12 cellular contexts compared by ENCODE assay signal in the genomic region with DNA sequence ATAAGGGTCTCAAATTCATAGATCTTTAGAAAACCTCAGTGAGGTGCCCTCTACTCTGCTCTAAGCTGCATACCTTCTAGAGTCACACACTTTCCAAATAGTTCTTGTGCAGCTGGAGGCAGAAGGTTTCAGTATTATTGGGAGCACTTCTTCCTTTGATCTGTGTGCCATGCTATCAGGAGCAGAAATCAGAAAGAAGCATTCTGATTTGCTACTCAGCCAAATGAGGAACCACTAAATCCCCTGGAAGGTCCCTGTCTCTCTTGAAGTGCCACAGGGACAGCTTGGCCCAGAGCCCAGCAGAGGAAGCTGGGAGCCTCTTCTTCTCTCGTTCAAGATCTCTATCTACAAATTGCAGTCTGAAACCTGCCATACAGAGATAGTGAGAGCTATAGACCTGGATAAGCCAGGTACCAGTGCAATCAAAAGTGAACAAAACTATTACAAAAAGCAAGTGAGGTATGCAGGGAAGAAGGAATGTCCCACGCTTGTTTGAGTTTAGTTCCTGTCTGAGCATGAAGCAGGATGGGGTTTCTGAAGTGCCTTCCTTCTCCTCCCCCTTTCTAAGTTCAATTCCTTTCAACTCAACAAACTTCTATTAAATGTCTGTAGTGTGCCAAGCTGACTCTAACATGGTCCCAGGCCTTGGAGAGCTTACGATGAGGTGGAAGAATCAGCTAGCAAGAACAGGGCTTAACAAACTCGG.
DNase-seq lines count a peak whose midpoint lies in the region; ATAC-seq and TF ChIP-seq lines count a peak whose summit lies in the region.
"Had no signal": no experiment of that assay in that cellular context is flagged by ENCODE, and none has a peak within 500 bp of the region (broad histone marks: within the 10 kb centered on the region; RNA-seq: fewer than 3 reads in every experiment).

No MANE protein-coding gene starts in this region.

- H3K4me1 ChIP-seq in SJCRH30, result peaks cover 5% of the 10 kb centered on the region; the same call in 1 of the 2 replicates
- H3K4me1 ChIP-seq: stomach had no signal

- intact Hi-C loops in CD4-positive, alpha-beta T cell (cut with DNase I, micrococcal nuclease), result no loop called here
- intact Hi-C loops in Calu3 (cut with micrococcal nuclease; ENCODE audit: unreplicated experiment), result no loop called here

- H3K27me3 Mint-ChIP-seq in CD4-positive, alpha-beta T cell, result no peaks in the 10 kb centered on the region
- H3K27me3 Mint-ChIP-seq in mesothelial cell of epicardium (ENCODE audit: low read depth) (no peaks in the 10 kb centered on the region), Calu3 (ENCODE audit: unreplicated experiment) (peaks cover 73% of the 10 kb centered on the region)

- TF ChIP-seq CTCF in CD4-positive, alpha-beta T cell (IDR thresholded peaks at IDR 0.05), result no peak
- no peak for TF ChIP-seq CTCF in GM06990 (IDR thresholded peaks at IDR 0.05; ENCODE audit: insufficient read depth, low read length, poor library complexity, severe bottlenecking)
- TF ChIP-seq CTCF in VCaP (conservative IDR thresholded peaks at IDR 0.05), result no peak
- no peak for TF ChIP-seq CTCF in mesothelial cell of epicardium (IDR thresholded peaks at IDR 0.05; ENCODE audit: unreplicated experiment)
- TF ChIP-seq CTCF in Calu3 (IDR thresholded peaks at IDR 0.05; ENCODE audit: unreplicated experiment), result no peak

- no peak for DNase-seq in CD4-positive, alpha-beta T cell
- DNase-seq in GM06990 (ENCODE audit: extremely low read depth, insufficient read length) (peak; percentile 13), mesothelial cell of epicardium (ENCODE audit: low spot score in 2 of 2, unreplicated experiment in 2 of 2) (no peak), retina (no peak), SJCRH30 (no peak), Calu3 (no peak)
- DNase-seq: heart right ventricle, NCI-H446 treated with DMSO at 0.1 percent for 48 hours, SHP77, stomach had no signal

- H3K9me3 ChIP-seq in CD4-positive, alpha-beta T cell (ENCODE audit: control insufficient read depth, low read length), result no peaks in the 10 kb centered on the region
- H3K9me3 ChIP-seq in SJCRH30 (replicated peaks), result no peaks in the 10 kb centered on the region
- H3K9me3 ChIP-seq: heart right ventricle, stomach had no signal

- POLR2A ChIA-PET in CD4-positive, alpha-beta T cell (lab: Charles Lee), result interaction anchor here (0.5 to 4.8 kb wide), 14 partner anchors 11 to 303 kb away, joined by 3 to 70 read pairs (median 3); a partner anchor contains a TSS

- peak; percentile 48 for ATAC-seq in CD4-positive, alpha-beta T cell (ENCODE audit: poor library complexity)

- BruUV-seq in Calu3 (replicated peaks; lab: Mats Ljungman, UMichigan), result no TSS peak

- H3K4me3 ChIP-seq in GM06990 (replicated peaks; ENCODE audit: low read depth, low read length) (no peak overlapping the region), SJCRH30 (no peak overlapping the region)
- H3K4me3 ChIP-seq: heart right ventricle, lung, stomach had no signal

- H3K27ac Mint-ChIP-seq in CD4-positive, alpha-beta T cell, result peak overlapping the region; percentile 84
- H3K27ac Mint-ChIP-seq in mesothelial cell of epicardium (peak overlapping the region; percentile 95), Calu3 (ENCODE audit: unreplicated experiment) (no peak overlapping the region)

- no peaks in the 10 kb centered on the region for H3K27me3 ChIP-seq in CD4-positive, alpha-beta T cell (ENCODE audit: control insufficient read depth, insufficient read depth, low read length)
- H3K27me3 ChIP-seq in GM06990 (replicated peaks; ENCODE audit: control insufficient read depth, insufficient read depth, low read length) (no peaks in the 10 kb centered on the region), SJCRH30 (no peaks in the 10 kb centered on the region)

- H3K9me3 Mint-ChIP-seq in CD4-positive, alpha-beta T cell, result no peaks in the 10 kb centered on the region
- H3K9me3 Mint-ChIP-seq in mesothelial cell of epicardium (peaks cover 3% of the 10 kb centered on the region), Calu3 (ENCODE audit: low read depth, unreplicated experiment) (no peaks in the 10 kb centered on the region)

- peaks cover 66% of the 10 kb centered on the region for H3K4me1 Mint-ChIP-seq in CD4-positive, alpha-beta T cell (ENCODE audit: low read depth)
- H3K4me1 Mint-ChIP-seq in mesothelial cell of epicardium (peaks cover 23% of the 10 kb centered on the region), Calu3 (ENCODE audit: low read depth, unreplicated experiment) (no peaks in the 10 kb centered on the region)

- CTCF ChIA-PET in CD4-positive, alpha-beta T cell (lab: Charles Lee), result interaction anchor here (0.6 to 3.4 kb wide), 8 partner anchors 12 to 674 kb away, joined by 3 to 13 read pairs (median 3); no protein-coding TSS in a partner anchor
- CTCF ChIA-PET in Calu3 (lab: Charles Lee), result no interaction called here

- H3K36me3 Mint-ChIP-seq in CD4-positive, alpha-beta T cell (ENCODE audit: low read depth), result no peaks in the 10 kb centered on the region
- no peaks in the 10 kb centered on the region for H3K36me3 Mint-ChIP-seq in mesothelial cell of epicardium
- H3K36me3 Mint-ChIP-seq in Calu3 (ENCODE audit: insufficient read depth, unreplicated experiment), result no peaks in the 10 kb centered on the region

- H3K4me3 Mint-ChIP-seq in CD4-positive, alpha-beta T cell, result peak overlapping the region; percentile 17
- H3K4me3 Mint-ChIP-seq in mesothelial cell of epicardium, result no peak overlapping the region
- H3K4me3 Mint-ChIP-seq in Calu3 (ENCODE audit: low read depth, unreplicated experiment), result no peak overlapping the region

- peak overlapping the region; percentile 60 for H3K27ac ChIP-seq in CD4-positive, alpha-beta T cell (ENCODE audit: low read depth, low read length)
- peak overlapping the region; percentile 64 for H3K27ac ChIP-seq in VCaP
- H3K27ac ChIP-seq in SJCRH30, result no peak overlapping the region
- H3K27ac ChIP-seq: stomach had no signal

- no peaks in the 10 kb centered on the region for H3K36me3 ChIP-seq in GM06990 (ENCODE audit: control insufficient read depth, insufficient read depth, low read length)
- no peaks in the 10 kb centered on the region for H3K36me3 ChIP-seq in SJCRH30
- H3K36me3 ChIP-seq: heart right ventricle, stomach had no signal
